1 cellular context compared by ENCODE assay signal in genomic region chr20:35771689-35772562, GRCh38.
A peak's percentile ranks its signal among the peaks of the same experiment; 100 is the strongest.
TF ChIP-seq lines count a peak whose summit lies in the region.

Gene PHF20 (plus strand): TSS chr20:35772015. CDS start chr20:35801523, 29,508 bp downstream.

TF ChIP-seq in HepG2, 621 proteins besides CTCF, POLR2A, EP300 and RAD21 (continued from another document and continues in another):
- TF ChIP-seq CSRNP2 (CRISPR knock-in tag; conservative IDR thresholded peaks at IDR 0.05; ENCODE audit: low read depth) = peak; percentile 96; the same call in 1 of the 2 replicates
- peak; percentile 91; the same call in 2 of the 3 replicates for TF ChIP-seq MXI1 (IDR thresholded peaks at IDR 0.05; ENCODE audit: borderline replicate concordance, low read depth, low read length)
- no peak for TF ChIP-seq ZFP36L1 (CRISPR knock-in tag; IDR thresholded peaks at IDR 0.05)
- peak; percentile 83 for TF ChIP-seq ZGPAT (CRISPR knock-in tag; IDR thresholded peaks at IDR 0.05)
- TF ChIP-seq, protein P1, sequence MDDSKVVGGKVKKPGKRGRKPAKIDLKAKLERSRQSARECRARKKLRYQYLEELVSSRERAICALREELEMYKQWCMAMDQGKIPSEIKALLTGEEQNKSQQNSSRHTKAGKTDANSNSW (CRISPR knock-in tag; IDR thresholded peaks at IDR 0.05; ENCODE audit: borderline replicate concordance) = peak; percentile 97; the same call in 1 of the 2 replicates
- TF ChIP-seq, protein P2, sequence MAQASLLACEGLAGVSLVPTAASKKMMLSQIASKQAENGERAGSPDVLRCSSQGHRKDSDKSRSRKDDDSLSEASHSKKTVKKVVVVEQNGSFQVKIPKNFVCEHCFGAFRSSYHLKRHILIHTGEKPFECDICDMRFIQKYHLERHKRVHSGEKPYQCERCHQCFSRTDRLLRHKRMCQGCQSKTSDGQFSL (CRISPR knock-in tag; IDR thresholded peaks at IDR 0.05) = peak; percentile 97
- peak; percentile 97 for TF ChIP-seq USF2 (IDR thresholded peaks at IDR 0.05; ENCODE audit: low read depth, low read length)
- TF ChIP-seq USF2 (CRISPR knock-in tag; IDR thresholded peaks at IDR 0.05; ENCODE audit: borderline replicate concordance) = peak; percentile 91
- TF ChIP-seq, protein P3, sequence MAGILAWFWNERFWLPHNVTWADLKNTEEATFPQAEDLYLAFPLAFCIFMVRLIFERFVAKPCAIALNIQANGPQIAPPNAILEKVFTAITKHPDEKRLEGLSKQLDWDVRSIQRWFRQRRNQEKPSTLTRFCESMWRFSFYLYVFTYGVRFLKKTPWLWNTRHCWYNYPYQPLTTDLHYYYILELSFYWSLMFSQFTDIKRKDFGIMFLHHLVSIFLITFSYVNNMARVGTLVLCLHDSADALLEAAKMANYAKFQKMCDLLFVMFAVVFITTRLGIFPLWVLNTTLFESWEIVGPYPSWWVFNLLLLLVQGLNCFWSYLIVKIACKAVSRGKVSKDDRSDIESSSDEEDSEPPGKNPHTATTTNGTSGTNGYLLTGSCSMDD (CRISPR knock-in tag; IDR thresholded peaks at IDR 0.05) = peak; percentile 39; the same call in 1 of the 2 replicates
- 0 out of 2 replicates have a peak, but pooled peaks have one; percentile 34 for TF ChIP-seq ZNF101 (CRISPR knock-in tag; IDR thresholded peaks at IDR 0.05; ENCODE audit: borderline replicate concordance, low read depth)
- peak; percentile 96 for TF ChIP-seq ZNF546 (CRISPR knock-in tag; conservative IDR thresholded peaks at IDR 0.05)
- peak; percentile 74 for TF ChIP-seq ZNF552 (CRISPR knock-in tag; IDR thresholded peaks at IDR 0.05; ENCODE audit: borderline replicate concordance)
- peak; percentile 46; the same call in 1 of the 2 replicates for TF ChIP-seq KDM1A (CRISPR knock-in tag; IDR thresholded peaks at IDR 0.05)
- TF ChIP-seq, protein P4, sequence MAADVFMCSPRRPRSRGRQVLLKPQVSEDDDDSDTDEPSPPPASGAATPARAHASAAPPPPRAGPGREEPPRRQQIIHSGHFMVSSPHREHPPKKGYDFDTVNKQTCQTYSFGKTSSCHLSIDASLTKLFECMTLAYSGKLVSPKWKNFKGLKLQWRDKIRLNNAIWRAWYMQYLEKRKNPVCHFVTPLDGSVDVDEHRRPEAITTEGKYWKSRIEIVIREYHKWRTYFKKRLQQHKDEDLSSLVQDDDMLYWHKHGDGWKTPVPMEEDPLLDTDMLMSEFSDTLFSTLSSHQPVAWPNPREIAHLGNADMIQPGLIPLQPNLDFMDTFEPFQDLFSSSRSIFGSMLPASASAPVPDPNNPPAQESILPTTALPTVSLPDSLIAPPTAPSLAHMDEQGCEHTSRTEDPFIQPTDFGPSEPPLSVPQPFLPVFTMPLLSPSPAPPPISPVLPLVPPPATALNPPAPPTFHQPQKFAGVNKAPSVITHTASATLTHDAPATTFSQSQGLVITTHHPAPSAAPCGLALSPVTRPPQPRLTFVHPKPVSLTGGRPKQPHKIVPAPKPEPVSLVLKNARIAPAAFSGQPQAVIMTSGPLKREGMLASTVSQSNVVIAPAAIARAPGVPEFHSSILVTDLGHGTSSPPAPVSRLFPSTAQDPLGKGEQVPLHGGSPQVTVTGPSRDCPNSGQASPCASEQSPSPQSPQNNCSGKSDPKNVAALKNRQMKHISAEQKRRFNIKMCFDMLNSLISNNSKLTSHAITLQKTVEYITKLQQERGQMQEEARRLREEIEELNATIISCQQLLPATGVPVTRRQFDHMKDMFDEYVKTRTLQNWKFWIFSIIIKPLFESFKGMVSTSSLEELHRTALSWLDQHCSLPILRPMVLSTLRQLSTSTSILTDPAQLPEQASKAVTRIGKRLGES (CRISPR knock-in tag; IDR thresholded peaks at IDR 0.05; ENCODE audit: borderline replicate concordance) = peak; percentile 90
- TF ChIP-seq, protein P5, sequence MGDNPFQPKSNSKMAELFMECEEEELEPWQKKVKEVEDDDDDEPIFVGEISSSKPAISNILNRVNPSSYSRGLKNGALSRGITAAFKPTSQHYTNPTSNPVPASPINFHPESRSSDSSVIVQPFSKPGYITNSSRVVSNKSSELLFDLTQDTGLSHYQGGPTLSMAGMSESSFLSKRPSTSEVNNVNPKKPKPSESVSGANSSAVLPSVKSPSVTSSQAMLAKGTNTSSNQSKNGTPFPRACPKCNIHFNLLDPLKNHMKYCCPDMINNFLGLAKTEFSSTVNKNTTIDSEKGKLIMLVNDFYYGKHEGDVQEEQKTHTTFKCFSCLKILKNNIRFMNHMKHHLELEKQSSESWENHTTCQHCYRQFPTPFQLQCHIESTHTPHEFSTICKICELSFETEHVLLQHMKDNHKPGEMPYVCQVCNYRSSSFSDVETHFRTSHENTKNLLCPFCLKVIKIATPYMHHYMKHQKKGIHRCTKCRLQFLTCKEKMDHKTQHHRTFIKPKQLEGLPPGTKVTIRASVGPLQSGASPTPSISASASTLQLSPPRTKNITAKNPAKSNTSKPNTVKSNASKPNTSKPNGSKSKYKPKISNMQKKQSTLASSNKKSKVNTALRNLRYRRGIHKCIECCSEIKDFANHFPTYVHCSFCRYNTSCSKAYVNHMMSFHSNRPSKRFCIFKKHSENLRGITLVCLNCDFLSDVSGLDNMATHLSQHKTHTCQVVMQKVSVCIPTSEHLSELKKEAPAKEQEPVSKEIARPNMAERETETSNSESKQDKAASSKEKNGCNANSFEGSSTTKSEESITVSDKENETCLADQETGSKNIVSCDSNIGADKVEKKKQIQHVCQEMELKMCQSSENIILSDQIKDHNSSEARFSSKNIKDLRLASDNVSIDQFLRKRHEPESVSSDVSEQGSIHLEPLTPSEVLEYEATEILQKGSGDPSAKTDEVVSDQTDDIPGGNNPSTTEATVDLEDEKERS (CRISPR knock-in tag; IDR thresholded peaks at IDR 0.05) = peak; percentile 99
- TF ChIP-seq HOMEZ (CRISPR knock-in tag; IDR thresholded peaks at IDR 0.05; ENCODE audit: low read depth) = peak; percentile 61; the same call in 1 of the 2 replicates
- no peak; the same call in 1 of the 2 replicates for TF ChIP-seq PAX8 (CRISPR knock-in tag; IDR thresholded peaks at IDR 0.05; ENCODE audit: borderline replicate concordance)
- TF ChIP-seq ZNF12 (CRISPR knock-in tag; IDR thresholded peaks at IDR 0.05) = peak; percentile 38; the same call in 1 of the 2 replicates
- peak; percentile 96 for TF ChIP-seq ZNF225 (CRISPR knock-in tag; IDR thresholded peaks at IDR 0.05)
- TF ChIP-seq, protein P6, sequence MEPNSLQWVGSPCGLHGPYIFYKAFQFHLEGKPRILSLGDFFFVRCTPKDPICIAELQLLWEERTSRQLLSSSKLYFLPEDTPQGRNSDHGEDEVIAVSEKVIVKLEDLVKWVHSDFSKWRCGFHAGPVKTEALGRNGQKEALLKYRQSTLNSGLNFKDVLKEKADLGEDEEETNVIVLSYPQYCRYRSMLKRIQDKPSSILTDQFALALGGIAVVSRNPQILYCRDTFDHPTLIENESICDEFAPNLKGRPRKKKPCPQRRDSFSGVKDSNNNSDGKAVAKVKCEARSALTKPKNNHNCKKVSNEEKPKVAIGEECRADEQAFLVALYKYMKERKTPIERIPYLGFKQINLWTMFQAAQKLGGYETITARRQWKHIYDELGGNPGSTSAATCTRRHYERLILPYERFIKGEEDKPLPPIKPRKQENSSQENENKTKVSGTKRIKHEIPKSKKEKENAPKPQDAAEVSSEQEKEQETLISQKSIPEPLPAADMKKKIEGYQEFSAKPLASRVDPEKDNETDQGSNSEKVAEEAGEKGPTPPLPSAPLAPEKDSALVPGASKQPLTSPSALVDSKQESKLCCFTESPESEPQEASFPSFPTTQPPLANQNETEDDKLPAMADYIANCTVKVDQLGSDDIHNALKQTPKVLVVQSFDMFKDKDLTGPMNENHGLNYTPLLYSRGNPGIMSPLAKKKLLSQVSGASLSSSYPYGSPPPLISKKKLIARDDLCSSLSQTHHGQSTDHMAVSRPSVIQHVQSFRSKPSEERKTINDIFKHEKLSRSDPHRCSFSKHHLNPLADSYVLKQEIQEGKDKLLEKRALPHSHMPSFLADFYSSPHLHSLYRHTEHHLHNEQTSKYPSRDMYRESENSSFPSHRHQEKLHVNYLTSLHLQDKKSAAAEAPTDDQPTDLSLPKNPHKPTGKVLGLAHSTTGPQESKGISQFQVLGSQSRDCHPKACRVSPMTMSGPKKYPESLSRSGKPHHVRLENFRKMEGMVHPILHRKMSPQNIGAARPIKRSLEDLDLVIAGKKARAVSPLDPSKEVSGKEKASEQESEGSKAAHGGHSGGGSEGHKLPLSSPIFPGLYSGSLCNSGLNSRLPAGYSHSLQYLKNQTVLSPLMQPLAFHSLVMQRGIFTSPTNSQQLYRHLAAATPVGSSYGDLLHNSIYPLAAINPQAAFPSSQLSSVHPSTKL (CRISPR knock-in tag; IDR thresholded peaks at IDR 0.05) = peak; percentile 40
- peak; percentile 97 for TF ChIP-seq ZFP90 (CRISPR knock-in tag; IDR thresholded peaks at IDR 0.05; ENCODE audit: borderline replicate concordance)
- TF ChIP-seq, protein P7, sequence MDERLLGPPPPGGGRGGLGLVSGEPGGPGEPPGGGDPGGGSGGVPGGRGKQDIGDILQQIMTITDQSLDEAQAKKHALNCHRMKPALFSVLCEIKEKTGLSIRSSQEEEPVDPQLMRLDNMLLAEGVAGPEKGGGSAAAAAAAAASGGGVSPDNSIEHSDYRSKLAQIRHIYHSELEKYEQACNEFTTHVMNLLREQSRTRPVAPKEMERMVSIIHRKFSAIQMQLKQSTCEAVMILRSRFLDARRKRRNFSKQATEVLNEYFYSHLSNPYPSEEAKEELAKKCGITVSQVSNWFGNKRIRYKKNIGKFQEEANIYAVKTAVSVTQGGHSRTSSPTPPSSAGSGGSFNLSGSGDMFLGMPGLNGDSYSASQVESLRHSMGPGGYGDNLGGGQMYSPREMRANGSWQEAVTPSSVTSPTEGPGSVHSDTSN (CRISPR knock-in tag; IDR thresholded peaks at IDR 0.05) = peak; percentile 91
- peak; percentile 97 for TF ChIP-seq HOXA9 (CRISPR knock-in tag; IDR thresholded peaks at IDR 0.05; ENCODE audit: borderline replicate concordance)
- peak; percentile 77 for TF ChIP-seq HNRNPLL (IDR thresholded peaks at IDR 0.05; ENCODE audit: low read depth, low read length, poor library complexity, severe bottlenecking)
- TF ChIP-seq ZBED4 (CRISPR knock-in tag; IDR thresholded peaks at IDR 0.05; ENCODE audit: borderline replicate concordance) = peak; percentile 97
